12 cellular contexts compared by ENCODE assay signal in genomic region chr22:44341431-44342346, GRCh38. TPM values are rescaled to one million over a fixed set of nuclear protein-coding genes. Genes with fewer than 3 reads are reported as not detected.
DNase-seq lines count a peak whose midpoint lies in the region; ATAC-seq and TF ChIP-seq lines count a peak whose summit lies in the region.
"Had no signal": no experiment of that assay in that cellular context is flagged by ENCODE, and none has a peak within 500 bp of the region (broad histone marks: within the 10 kb centered on the region; RNA-seq: fewer than 3 reads in every experiment).

No MANE protein-coding gene starts in this region.

- no peaks in the 10 kb centered on the region for H3K9me3 Mint-ChIP-seq in GM23338
- H3K9me3 Mint-ChIP-seq: CD8-positive, alpha-beta T cell; memory B cell had no signal

- intact Hi-C loops in sciatic nerve (cut with DNase I) = no loop called here

- H3K27ac ChIP-seq in GM23338 (ENCODE audit: low read depth) = no peak overlapping the region
- peak overlapping the region; percentile 37 to 71 for H3K27ac ChIP-seq in right atrium auricular region

- H3K27me3 ChIP-seq in GM23338 (ENCODE audit: insufficient read depth) (no peaks in the 10 kb centered on the region), right atrium auricular region (no peaks in the 10 kb centered on the region)

- ATAC-seq in GM23338 = peak; percentile 43
- ATAC-seq in sciatic nerve = peak; percentile 87
- ATAC-seq in HG02970 (IDR thresholded peaks at IDR 0.05; ENCODE audit: low FRiP score, unreplicated experiment) = no peak
- ATAC-seq: activated CD4-positive, CD25-positive, alpha-beta regulatory T cell treated with anti-CD3 and anti-CD28 coated beads, Interleukin-2, amount 50 U/mL, for 24 hours; CD8-positive, alpha-beta T cell had no signal

- H3K4me3 ChIP-seq in GM23338 (no peak overlapping the region), right atrium auricular region (no peak overlapping the region)

- H3K27me3 Mint-ChIP-seq in GM23338 (ENCODE audit: insufficient read depth, low read depth, poor library complexity) = peaks cover 6% of the 10 kb centered on the region

- no peaks in the 10 kb centered on the region for H3K9me3 ChIP-seq in right atrium auricular region

- H3K36me3 ChIP-seq in GM23338 (ENCODE audit: insufficient read depth) = no peaks in the 10 kb centered on the region
- H3K36me3 ChIP-seq in right atrium auricular region = no peaks in the 10 kb centered on the region

- H3K4me1 ChIP-seq in GM23338 (ENCODE audit: insufficient read depth) (peaks cover 3% of the 10 kb centered on the region; the same call in 1 of the 2 replicates), right atrium auricular region (peaks cover 0 to 25% of the 10 kb centered on the region in 2 donors)

- no peak overlapping the region for H3K27ac Mint-ChIP-seq in GM23338
- H3K27ac Mint-ChIP-seq: CD8-positive, alpha-beta T cell; memory B cell had no signal

- H3K4me3 Mint-ChIP-seq in GM23338 = no peak overlapping the region
- H3K4me3 Mint-ChIP-seq: CD8-positive, alpha-beta T cell; memory B cell had no signal

- TF ChIP-seq CTCF in GM23338 (conservative IDR thresholded peaks at IDR 0.05; ENCODE audit: low read depth in 2 of 2) = no peak
- no peak for TF ChIP-seq CTCF in right atrium auricular region (IDR thresholded peaks at IDR 0.05)

- no peaks in the 10 kb centered on the region for H4K20me1 ChIP-seq in GM23338 (replicated peaks; ENCODE audit: insufficient read depth)

- H3K36me3 Mint-ChIP-seq in GM23338 (ENCODE audit: low read depth) = no peaks in the 10 kb centered on the region; the same call in 2 of the 3 replicates
- H3K36me3 Mint-ChIP-seq: CD8-positive, alpha-beta T cell; memory B cell had no signal

- no peaks in the 10 kb centered on the region for H3K79me2 ChIP-seq in GM23338 (replicated peaks; ENCODE audit: insufficient read depth)

- DNase-seq in GM23338 (ENCODE audit: low spot score) = no peak
- peak; percentile 76 for DNase-seq in astrocyte of the hippocampus (ENCODE audit: low read depth, low spot score)
- peak; percentile 82 for DNase-seq in right atrium auricular region (ENCODE audit: low spot score)
- DNase-seq in sciatic nerve (ENCODE audit: low spot score) = no peak
- no peak for DNase-seq in NCI-H1436 treated with DMSO at 0.1 percent for 48 hours (lab: John Stamatoyannopoulos, UW)
- no peak for DNase-seq in C1 segment of cervical spinal cord (lab: John Stamatoyannopoulos, UW)
- no peak for DNase-seq in activated CD8-positive, alpha-beta memory T cell treated with anti-CD3 and anti-CD28 coated beads, Interleukin-2, amount 50 U/mL, for 48 hours
- DNase-seq: CD8-positive, alpha-beta T cell; NCI-H524 treated with DMSO at 0.1 percent for 48 hours had no signal

- peaks cover 12% of the 10 kb centered on the region for H3K4me1 Mint-ChIP-seq in GM23338
- H3K4me1 Mint-ChIP-seq: memory B cell had no signal

- H2AFZ ChIP-seq in GM23338 = peak overlapping the region; percentile 43

- H3K4me2 ChIP-seq in GM23338 = 0 out of 2 replicates have a peak overlapping the region, but pooled peaks have one; percentile 43

- H3F3A ChIP-seq in GM23338 (replicated peaks; ENCODE audit: low read depth) = 0 out of 2 replicates have a peak, but pooled peaks cover under 1% of the 10 kb centered on the region

- no peaks in the 10 kb centered on the region for H3K9me2 ChIP-seq in GM23338 (ENCODE audit: insufficient read depth)

TF ChIP-seq in GM23338, 12 proteins besides CTCF, POLR2A, EP300 and RAD21:
- TF ChIP-seq ZNF114 (CRISPR knock-in tag; IDR thresholded peaks at IDR 0.05) = no peak
- no peak for TF ChIP-seq EZH2 (IDR thresholded peaks at IDR 0.05; ENCODE audit: low read depth, unreplicated experiment)
- no peak for TF ChIP-seq EZH2phosphoT487 (IDR thresholded peaks at IDR 0.05; ENCODE audit: unreplicated experiment)
- TF ChIP-seq CREB1 (CRISPR knock-in tag; IDR thresholded peaks at IDR 0.05; ENCODE audit: low read depth) = no peak
- no peak for TF ChIP-seq JUNB (IDR thresholded peaks at IDR 0.05; ENCODE audit: unreplicated experiment)
- TF ChIP-seq ZNF462 (CRISPR knock-in tag; IDR thresholded peaks at IDR 0.05) = no peak
- no peak for TF ChIP-seq REST (IDR thresholded peaks at IDR 0.05; ENCODE audit: unreplicated experiment)

RNA-seq across cellular contexts. Expression of gene SHISAL1, which starts 28.9 kb away (rescaled TPM):
- total RNA-seq in GM23338 (2014; rRNA removed; shearing (Covaris generic)) = 3.4 and 4.3 TPM in 2 replicates
- polyA plus RNA-seq in GM23338 (2016; fragmentation: Nextera tagmentation; extraction: Ambion mirVana) = 0.64 and 0.71 TPM in 2 replicates
- total RNA-seq in right atrium auricular region = 1 to 10 TPM in 1 of 2 donors, under 1 TPM in 1; 0.26 to 2.0 TPM
- 2.1 TPM for total RNA-seq in sciatic nerve
- total RNA-seq: CD8-positive, alpha-beta T cell had no signal

Comparison
In these comparisons a context has a peak if more than half of its experiments do, and no peak if none do; other contexts are left out.
1. DNase-seq: peak in astrocyte of the hippocampus (single experiment) and right atrium auricular region (single experiment); none in GM23338 (single experiment), sciatic nerve (single experiment), NCI-H1436 treated with DMSO at 0.1 percent for 48 hours (single experiment), C1 segment of cervical spinal cord (0 of 14) and activated CD8-positive, alpha-beta memory T cell treated with anti-CD3 and anti-CD28 coated beads, Interleukin-2, amount 50 U/mL, for 48 hours (single experiment).